ENCODE assay signal across 8 cellular contexts in genomic region chr1:231612393-231613089, GRCh38. TPM values are rescaled to one million over a fixed set of nuclear protein-coding genes. Genes with fewer than 3 reads are reported as not detected.
DNase-seq lines count a peak whose midpoint lies in the region; ATAC-seq, FAIRE-seq and TF ChIP-seq lines count a peak whose summit lies in the region.

No MANE protein-coding gene starts in this region.

- H3K9me3 Mint-ChIP-seq in activated T-helper 2 cell treated with anti-CD3 and anti-CD28 coated beads, Interferon-gamma antibody, Interleukin-2, Interleukin-4, amounts not matched to agents 10 μg/mL and 5 μg/mL and 100 μg/mL, durations not matched to agents 14 hours and 24 hours and 36 hours, result peaks cover 21% of the 10 kb centered on the region

- peak overlapping the region; percentile 80 for H3K27ac Mint-ChIP-seq in activated T-helper 2 cell treated with anti-CD3 and anti-CD28 coated beads, Interferon-gamma antibody, Interleukin-2, Interleukin-4, amounts not matched to agents 10 μg/mL and 5 μg/mL and 100 μg/mL, durations not matched to agents 14 hours and 24 hours and 36 hours

- peak; percentile 99 for ATAC-seq in GM21723 (IDR thresholded peaks at IDR 0.05; ENCODE audit: unreplicated experiment)

- POLR2A ChIA-PET in PC-9 (lab: Charles Lee; ENCODE audit: unreplicated experiment), result no interaction called here

- TF ChIP-seq CTCF in Loucy (conservative IDR thresholded peaks at IDR 0.05; ENCODE audit: low read length) (no peak), suprapubic skin (IDR thresholded peaks at IDR 0.05) (no peak), PC-9 (conservative IDR thresholded peaks at IDR 0.05) (no peak)

- peaks cover 38% of the 10 kb centered on the region for H3K4me1 Mint-ChIP-seq in activated T-helper 2 cell treated with anti-CD3 and anti-CD28 coated beads, Interferon-gamma antibody, Interleukin-2, Interleukin-4, amounts not matched to agents 10 μg/mL and 5 μg/mL and 100 μg/mL, durations not matched to agents 14 hours and 24 hours and 36 hours (ENCODE audit: low read depth)

- peak overlapping the region; percentile 59 for H3K4me3 Mint-ChIP-seq in activated T-helper 2 cell treated with anti-CD3 and anti-CD28 coated beads, Interferon-gamma antibody, Interleukin-2, Interleukin-4, amounts not matched to agents 10 μg/mL and 5 μg/mL and 100 μg/mL, durations not matched to agents 14 hours and 24 hours and 36 hours (ENCODE audit: low read depth)

- peak overlapping the region; percentile 85 for H3K4me2 ChIP-seq in Loucy (ENCODE audit: low read depth, low read length, poor library complexity, severe bottlenecking)
- no peak overlapping the region for H3K4me2 ChIP-seq in PC-9

- no peak for DNase-seq in GM12892 (ENCODE audit: insufficient read length)
- peak; percentile 53 for DNase-seq in activated T-helper 2 cell treated with anti-CD3 and anti-CD28 coated beads, Interferon-gamma antibody, Interleukin-2, Interleukin-4, amounts not matched to agents 10 μg/mL and 5 μg/mL and 100 μg/mL, durations not matched to agents 14 hours and 24 hours and 36 hours (ENCODE audit: low spot score)
- DNase-seq in suprapubic skin (ENCODE audit: low spot score in 2 of 2), result no peak
- no peak for DNase-seq in PC-9
- DNase-seq in NCI-H526 treated with DMSO at 0.1 percent for 48 hours (lab: John Stamatoyannopoulos, UW), result no peak
- DNase-seq in DMS153 (lab: John Stamatoyannopoulos, UW), result no peak

- peaks cover 9% of the 10 kb centered on the region; the same call in 1 of the 2 replicates for H3K9me3 ChIP-seq in Loucy (ENCODE audit: insufficient read depth, low read depth, low read length)
- no peaks in the 10 kb centered on the region for H3K9me3 ChIP-seq in suprapubic skin
- H3K9me3 ChIP-seq in PC-9 (ENCODE audit: insufficient read depth, low read depth), result peaks cover 4% of the 10 kb centered on the region; the same call in 1 of the 2 replicates

- H3K27me3 ChIP-seq in Loucy (ENCODE audit: insufficient read depth, low read length, poor library complexity, severe bottlenecking) (no peaks in the 10 kb centered on the region), suprapubic skin (no peaks in the 10 kb centered on the region), PC-9 (ENCODE audit: insufficient read depth, low read depth) (no peaks in the 10 kb centered on the region)

- no peaks in the 10 kb centered on the region for H4K20me1 ChIP-seq in Loucy (ENCODE audit: insufficient read depth, low read length, poor library complexity, severe bottlenecking)
- no peaks in the 10 kb centered on the region for H4K20me1 ChIP-seq in PC-9 (ENCODE audit: insufficient read depth)

- intact Hi-C loops in activated T-helper 2 cell treated with anti-CD3 and anti-CD28 coated beads, Interferon-gamma antibody, Interleukin-2, Interleukin-4, amounts not matched to agents 10 μg/mL and 5 μg/mL and 100 μg/mL, durations not matched to agents 14 hours and 24 hours and 36 hours (cut with micrococcal nuclease), result no loop called here
- intact Hi-C loops in PC-9 (cut with micrococcal nuclease; ENCODE audit: unreplicated experiment), result no loop called here

- H3K4me1 ChIP-seq in Loucy (ENCODE audit: insufficient read depth, low read length, poor library complexity, severe bottlenecking) (peaks cover 45% of the 10 kb centered on the region), suprapubic skin (peaks cover 2% of the 10 kb centered on the region), PC-9 (replicated peaks; ENCODE audit: insufficient read depth) (no peaks in the 10 kb centered on the region)

- H2AFZ ChIP-seq in Loucy (ENCODE audit: low read length), result peak overlapping the region; percentile 52
- H2AFZ ChIP-seq in PC-9, result no peak overlapping the region

- CTCF ChIA-PET in PC-9 (lab: Charles Lee), result no interaction called here

- H3K9me2 ChIP-seq in Loucy (replicated peaks; ENCODE audit: low read depth, low read length) (no peaks in the 10 kb centered on the region), PC-9 (ENCODE audit: insufficient read depth) (no peaks in the 10 kb centered on the region)

- no peak for TF ChIP-seq EP300 in suprapubic skin (IDR thresholded peaks at IDR 0.05)

- no peak for TF ChIP-seq POLR2A in GM12892 (IDR thresholded peaks at IDR 0.05; ENCODE audit: low read depth, low read length)
- TF ChIP-seq POLR2A in suprapubic skin (IDR thresholded peaks at IDR 0.05), result no peak

- BruUV-seq in PC-9 (replicated peaks; lab: Mats Ljungman, UMichigan), result no TSS peak

- H3F3A ChIP-seq in Loucy (ENCODE audit: low read depth) (peaks cover 16% of the 10 kb centered on the region), PC-9 (ENCODE audit: insufficient read depth, low read depth) (no peaks in the 10 kb centered on the region)

- H3K4me3 ChIP-seq in Loucy (ENCODE audit: low read length, poor library complexity, severe bottlenecking) (peak overlapping the region; percentile 71), suprapubic skin (no peak overlapping the region), PC-9 (no peak overlapping the region)

- no peaks in the 10 kb centered on the region for H3K79me2 ChIP-seq in Loucy (ENCODE audit: insufficient read depth, low read length)
- no peaks in the 10 kb centered on the region for H3K79me2 ChIP-seq in PC-9 (ENCODE audit: low read depth)

- peaks cover 16% of the 10 kb centered on the region for H3K27me3 Mint-ChIP-seq in activated T-helper 2 cell treated with anti-CD3 and anti-CD28 coated beads, Interferon-gamma antibody, Interleukin-2, Interleukin-4, amounts not matched to agents 10 μg/mL and 5 μg/mL and 100 μg/mL, durations not matched to agents 14 hours and 24 hours and 36 hours (ENCODE audit: low read depth)

- FAIRE-seq in GM12892 (lab: Jason Lieb, UNC), result peak; percentile 94

- H3K36me3 Mint-ChIP-seq in activated T-helper 2 cell treated with anti-CD3 and anti-CD28 coated beads, Interferon-gamma antibody, Interleukin-2, Interleukin-4, amounts not matched to agents 10 μg/mL and 5 μg/mL and 100 μg/mL, durations not matched to agents 14 hours and 24 hours and 36 hours (ENCODE audit: low read depth), result peaks cover 13% of the 10 kb centered on the region

- peak overlapping the region; percentile 24 for H3K27ac ChIP-seq in suprapubic skin
- no peak overlapping the region for H3K27ac ChIP-seq in PC-9

- H3K9ac ChIP-seq in Loucy (ENCODE audit: low read depth, low read length, poor library complexity, severe bottlenecking), result peak overlapping the region; percentile 68

- WGBS in suprapubic skin, result 87% methylated on average over 10 of the region's 10 CpGs

- no peaks in the 10 kb centered on the region for H3K36me3 ChIP-seq in Loucy (ENCODE audit: insufficient read depth, low read length)
- H3K36me3 ChIP-seq in suprapubic skin, result no peaks in the 10 kb centered on the region
- H3K36me3 ChIP-seq in PC-9 (ENCODE audit: low read depth), result no peaks in the 10 kb centered on the region

RNA-seq across cellular contexts. Expression of gene DISC1, which starts 14.0 kb away (rescaled TPM):
- 0.36 TPM for polyA plus RNA-seq in GM12892 (2012; ENCODE audit: missing spikeins)
- total RNA-seq in activated T-helper 2 cell treated with anti-CD3 and anti-CD28 coated beads, Interferon-gamma antibody, Interleukin-2, Interleukin-4, amounts not matched to agents 10 μg/mL and 5 μg/mL and 100 μg/mL, durations not matched to agents 14 hours and 24 hours and 36 hours, result 1.5 and 1.6 TPM in 2 replicates
- total RNA-seq in suprapubic skin (1 to 10 TPM; 3.0 to 8.4 (median 5.2) TPM), PC-9 (2021) (7.4 and 12.1 TPM in 2 replicates)
